Comparison of ENCODE assay signal across 9 cellular contexts in genomic region chr2:72916743-72917137, GRCh38. TPM values are rescaled to one million over a fixed set of nuclear protein-coding genes. Genes with fewer than 3 reads are reported as not detected.
DNase-seq lines count a peak whose midpoint lies in the region; ATAC-seq and TF ChIP-seq lines count a peak whose summit lies in the region.
"Had no signal": no experiment of that assay in that cellular context is flagged by ENCODE, and none has a peak within 500 bp of the region (broad histone marks: within the 10 kb centered on the region; RNA-seq: fewer than 3 reads in every experiment).

No MANE protein-coding gene starts in this region.

- TF ChIP-seq CTCF in CD8-positive, alpha-beta T cell (IDR thresholded peaks at IDR 0.05): no peak
- no peak for TF ChIP-seq CTCF in H9 (conservative IDR thresholded peaks at IDR 0.05)

- H2AK5ac ChIP-seq in H9 (ENCODE audit: insufficient read length, low read length): no peak overlapping the region

- H3K27ac Mint-ChIP-seq in CD8-positive, alpha-beta T cell: no peak overlapping the region
- H3K27ac Mint-ChIP-seq in H9: no peak overlapping the region
- no peak overlapping the region for H3K27ac Mint-ChIP-seq in activated T-helper 17 cell treated with anti-CD3 and anti-CD28 coated beads, Interleukin-2, amount 50 U/mL, for 72 hours

- no peaks in the 10 kb centered on the region for H4K20me1 ChIP-seq in H9 (ENCODE audit: control insufficient read depth, insufficient read depth, insufficient read length)

- POLR2A ChIA-PET in CD8-positive, alpha-beta T cell (lab: Charles Lee): interaction anchor here (1.4 kb wide), 1 partner anchor 11 kb away, joined by 4 read pairs; no protein-coding TSS in a partner anchor

- peak overlapping the region; percentile 79 for H3K4me3 Mint-ChIP-seq in CD8-positive, alpha-beta T cell
- peak overlapping the region; percentile 66 to 90 for H3K4me3 Mint-ChIP-seq in H9
- H3K4me3 Mint-ChIP-seq in activated T-helper 17 cell treated with anti-CD3 and anti-CD28 coated beads, Interleukin-2, amount 50 U/mL, for 72 hours: peak overlapping the region; percentile 71

- H3K36me3 ChIP-seq in CD8-positive, alpha-beta T cell (ENCODE audit: insufficient read depth, low read length): no peaks in the 10 kb centered on the region
- H3K36me3 ChIP-seq: cardiac muscle cell had no signal

- no CpG with 5 or more reads among the region's 29 CpGs for WGBS in H9 (ENCODE audit: extremely low coverage, insufficient read length, low lambda C conversion rate)

- no peak overlapping the region for H3K27ac ChIP-seq in CD8-positive, alpha-beta T cell (ENCODE audit: low read depth, low read length)
- H3K27ac ChIP-seq in H9 (ENCODE audit: insufficient read length, low read depth, low read length) (no peak overlapping the region), substantia nigra (ENCODE audit: low read depth, low read length, poor library complexity, severe bottlenecking) (no peak overlapping the region)
- H3K27ac ChIP-seq: cardiac muscle cell had no signal

- no peak overlapping the region for H2AFZ ChIP-seq in H9 (ENCODE audit: low read length)

- H2BK5ac ChIP-seq in H9 (ENCODE audit: insufficient read length, low read length): no peak overlapping the region

- H3K9me3 ChIP-seq in CD8-positive, alpha-beta T cell (ENCODE audit: low read length): no peaks in the 10 kb centered on the region
- no peaks in the 10 kb centered on the region for H3K9me3 ChIP-seq in H9 (ENCODE audit: control insufficient read depth, low read depth, low read length)

- H2BK20ac ChIP-seq in H9 (ENCODE audit: low read depth, low read length, poor library complexity, severe bottlenecking): no peak overlapping the region

- no peak overlapping the region for H3T11ph ChIP-seq in H9 (ENCODE audit: low read length)

- no peaks in the 10 kb centered on the region for H3K36me3 Mint-ChIP-seq in CD8-positive, alpha-beta T cell
- H3K36me3 Mint-ChIP-seq in H9 (ENCODE audit: insufficient read depth in 1 of 3, low read depth in 3 of 3): no peaks in the 10 kb centered on the region
- H3K36me3 Mint-ChIP-seq in activated T-helper 17 cell treated with anti-CD3 and anti-CD28 coated beads, Interleukin-2, amount 50 U/mL, for 72 hours (ENCODE audit: low read depth): peaks cover 4% of the 10 kb centered on the region

- H3K14ac ChIP-seq in H9 (ENCODE audit: insufficient read depth, low read length): no peak overlapping the region

- no peak overlapping the region for H3K9ac ChIP-seq in H9 (ENCODE audit: extremely low read depth, insufficient read length, low read length)

- H3K27me3 ChIP-seq in CD8-positive, alpha-beta T cell (ENCODE audit: insufficient read depth, low read length): peaks cover 45% of the 10 kb centered on the region
- H3K27me3 ChIP-seq in H9 (ENCODE audit: insufficient read depth, low read length): peaks cover 70% of the 10 kb centered on the region

- H2BK15ac ChIP-seq in H9 (ENCODE audit: low read depth, low read length): no peak overlapping the region

- no peaks in the 10 kb centered on the region for H3K9me3 Mint-ChIP-seq in CD8-positive, alpha-beta T cell
- peaks cover 0 to 4% of the 10 kb centered on the region in 2 experiments; a peak in 2 of 5 replicates for H3K9me3 Mint-ChIP-seq in H9
- no peaks in the 10 kb centered on the region for H3K9me3 Mint-ChIP-seq in activated T-helper 17 cell treated with anti-CD3 and anti-CD28 coated beads, Interleukin-2, amount 50 U/mL, for 72 hours

- no peak overlapping the region for H2BK120ac ChIP-seq in H9 (ENCODE audit: low read depth, low read length, poor library complexity, severe bottlenecking)

- H3K4me3 ChIP-seq in CD8-positive, alpha-beta T cell (ENCODE audit: low read depth, low read length): peak overlapping the region; percentile 57

- H2BK12ac ChIP-seq in H9 (ENCODE audit: insufficient read length, low read depth, low read length): no peak overlapping the region

- no peaks in the 10 kb centered on the region for H3K79me1 ChIP-seq in H9 (ENCODE audit: insufficient read depth, low read depth, low read length, poor library complexity, severe bottlenecking)

- H3K4ac ChIP-seq in H9 (ENCODE audit: low read depth, low read length): no peak overlapping the region

- peaks cover 64% of the 10 kb centered on the region for H3K27me3 Mint-ChIP-seq in CD8-positive, alpha-beta T cell (ENCODE audit: low read depth)
- H3K27me3 Mint-ChIP-seq in H9 (ENCODE audit: low read depth): peaks cover 55% of the 10 kb centered on the region
- H3K27me3 Mint-ChIP-seq in activated T-helper 17 cell treated with anti-CD3 and anti-CD28 coated beads, Interleukin-2, amount 50 U/mL, for 72 hours: peaks cover 58% of the 10 kb centered on the region

- H3K56ac ChIP-seq in H9 (ENCODE audit: insufficient read length, low read depth, low read length): no peak overlapping the region

- CTCF ChIA-PET in CD8-positive, alpha-beta T cell (lab: Charles Lee): interaction anchor here (1.0 to 1.3 kb wide), 2 partner anchors 24 to 30 kb away, joined by 3 read pairs; partner anchors contain the start of gene SPR

- H4K5ac ChIP-seq in H9 (ENCODE audit: insufficient read length, low read depth, low read length): no peak overlapping the region

- no peaks in the 10 kb centered on the region for H3K79me2 ChIP-seq in H9 (ENCODE audit: insufficient read depth, low read length)

- H3K4me1 ChIP-seq in CD8-positive, alpha-beta T cell (ENCODE audit: insufficient read depth, low read length): peaks cover 44% of the 10 kb centered on the region
- H3K4me1 ChIP-seq in H9 (ENCODE audit: insufficient read depth, low read length): peaks cover 11% of the 10 kb centered on the region

- H3K23me2 ChIP-seq in H9 (ENCODE audit: insufficient read length, low read depth, low read length, poor library complexity, severe bottlenecking): peaks cover 38% of the 10 kb centered on the region

- H3K18ac ChIP-seq in H9 (ENCODE audit: insufficient read length, low read depth, low read length): peak overlapping the region; percentile 38

- DNase-seq in CD8-positive, alpha-beta T cell: peak in 1 of 7 experiments; percentile 49
- peak; percentile 65 for DNase-seq in H9
- DNase-seq in mesenteric fat pad (ENCODE audit: low spot score): peak; percentile 85
- DNase-seq in KBM-7: no peak
- DNase-seq in NCI-H2196 (lab: John Stamatoyannopoulos, UW; ENCODE audit: unreplicated experiment): no peak
- no peak for DNase-seq in substantia nigra (lab: John Stamatoyannopoulos, UW)
- DNase-seq in dedifferentiated amniotic fluid mesenchymal stem cell (ENCODE audit: extremely low spot score): no peak

- H3K4me1 Mint-ChIP-seq in CD8-positive, alpha-beta T cell (ENCODE audit: low read depth): peaks cover 29% of the 10 kb centered on the region
- peaks cover 24 to 47% of the 10 kb centered on the region in 2 experiments for H3K4me1 Mint-ChIP-seq in H9
- H3K4me1 Mint-ChIP-seq in activated T-helper 17 cell treated with anti-CD3 and anti-CD28 coated beads, Interleukin-2, amount 50 U/mL, for 72 hours: peaks cover 5% of the 10 kb centered on the region

- H4K8ac ChIP-seq in H9 (replicated peaks; ENCODE audit: insufficient read length, low read depth, low read length): no peak overlapping the region

- ATAC-seq in CD8-positive, alpha-beta T cell: no peak
- no peak for ATAC-seq in activated T-helper 17 cell treated with anti-CD3 and anti-CD28 coated beads, Interleukin-2, amount 50 U/mL, for 72 hours (replicated peaks)

- H4K91ac ChIP-seq in H9 (ENCODE audit: insufficient read length, low read depth, low read length): no peak overlapping the region

- intact Hi-C loops in CD8-positive, alpha-beta T cell (cut with DNase I, micrococcal nuclease): no loop called here

- H3K23ac ChIP-seq in H9 (ENCODE audit: insufficient read length, low read depth, low read length): no peak overlapping the region

- in situ Hi-C loops in KBM-7 (cut with MboI; ENCODE audit: low pct_unique_long_range_greater_than_20kb, low sequenced_read_pairs): no loop called here

- H3K4me2 ChIP-seq in H9 (ENCODE audit: insufficient read depth, insufficient read length, low read length): peak overlapping the region; percentile 76

RNA-seq across cellular contexts. Expression of gene EMX1, which starts 0.6 kb away (rescaled TPM):
- total RNA-seq in CD8-positive, alpha-beta T cell: not detected
- total RNA-seq in H9 (2021): 0.64 and 0.72 TPM in 2 replicates
- not detected for total RNA-seq in activated T-helper 17 cell treated with anti-CD3 and anti-CD28 coated beads, Interleukin-2, amount 50 U/mL, for 72 hours
- not detected for total RNA-seq in mesenteric fat pad

RNA-seq across cellular contexts. Expression of gene SPR, which starts 29.5 kb away (rescaled TPM):
- total RNA-seq in CD8-positive, alpha-beta T cell: not detected
- total RNA-seq in H9 (2021) (7.3 and 7.6 TPM in 2 replicates), mesenteric fat pad (38.6 TPM)
- total RNA-seq in activated T-helper 17 cell treated with anti-CD3 and anti-CD28 coated beads, Interleukin-2, amount 50 U/mL, for 72 hours: 10 to 100 TPM in 1 of 2 donors, 1 to 10 TPM in 1; 5.2 to 12.9 TPM

Comparison
In these comparisons a context has a peak if more than half of its experiments do, and no peak if none do; other contexts are left out.
1. DNase-seq: peak in H9 (single experiment) and mesenteric fat pad (single experiment); none in KBM-7 (single experiment), NCI-H2196 (single experiment), substantia nigra (0 of 49) and dedifferentiated amniotic fluid mesenchymal stem cell (single experiment).
2. Peak in every context shown above with its lines, with median percentiles within 50 percentile points of each other: H3K4me3 Mint-ChIP-seq.